Comparison of ENCODE assay signal across 8 cellular contexts in the genomic region with DNA sequence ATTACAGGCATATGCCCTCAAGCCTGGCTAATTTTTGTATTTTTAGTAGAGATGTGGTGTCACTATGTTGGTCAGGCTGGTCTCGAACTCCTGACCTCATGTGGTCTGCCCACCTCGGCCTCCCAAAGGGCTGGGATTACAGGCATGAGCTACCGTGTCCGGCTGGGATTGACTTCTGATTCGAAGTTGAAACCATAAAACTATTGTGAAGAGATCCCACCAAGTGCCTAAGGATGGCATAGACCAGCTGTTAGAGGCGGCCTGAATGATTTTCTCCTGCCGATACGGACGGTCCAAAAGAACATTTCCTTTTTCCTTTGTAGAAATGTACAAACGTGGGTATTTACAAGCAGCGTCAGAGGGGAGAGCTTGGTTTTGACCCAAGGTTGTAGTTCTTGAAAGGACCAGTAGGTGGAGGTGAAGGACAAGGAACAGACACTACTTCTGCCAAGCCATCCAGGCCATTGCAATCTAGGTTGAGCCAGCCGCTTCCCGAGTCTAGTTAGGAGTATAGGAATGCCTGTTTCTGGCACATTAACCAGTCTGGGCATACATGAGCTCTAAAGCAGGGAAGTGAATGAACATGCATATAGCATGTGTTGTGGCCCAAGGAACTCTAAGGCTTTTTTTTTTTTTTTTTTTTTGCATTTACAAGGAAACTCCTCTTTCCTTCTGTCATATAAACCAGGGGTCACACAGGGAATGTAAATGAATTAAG. TPM values are rescaled to one million over a fixed set of nuclear protein-coding genes. Genes with fewer than 3 reads are reported as not detected.
DNase-seq lines count a peak whose midpoint lies in the region; ATAC-seq and TF ChIP-seq lines count a peak whose summit lies in the region.

No MANE protein-coding gene starts in this region.

- H3K9ac ChIP-seq in DND-41 (ENCODE audit: low read depth, low read length): no peak overlapping the region

- TF ChIP-seq CTCF in DND-41 (IDR thresholded peaks at IDR 0.05; ENCODE audit: borderline replicate concordance, extremely low read depth, low read length, poor library complexity, severe bottlenecking) (peak; percentile 97), dorsolateral prefrontal cortex (IDR thresholded peaks at IDR 0.05 in 54 of 56, conservative IDR thresholded peaks at IDR 0.05 in 2 of 56; ENCODE audit: low read depth in 1 of 56, partially characterized antibody in 56 of 56) (peak; percentile 61 to 96 (median 91))

- H3K4me3 ChIP-seq in DND-41 (ENCODE audit: low read depth in 1 of 2, low read length in 2 of 2): no peak overlapping the region
- peak overlapping the region in 4 of 59 donors; percentile 8 to 30 (median 25) for H3K4me3 ChIP-seq in dorsolateral prefrontal cortex

- no peak overlapping the region for H3K4me2 ChIP-seq in DND-41 (ENCODE audit: insufficient read depth, low read length)

- H3K4me1 ChIP-seq in DND-41 (ENCODE audit: insufficient read depth, low read length): no peaks in the 10 kb centered on the region

- peak; percentile 72 for DNase-seq in DND-41
- peak; percentile 80 for DNase-seq in HK-2 (ENCODE audit: unreplicated experiment)
- peak; percentile 69 for DNase-seq in NCI-H774 (lab: John Stamatoyannopoulos, UW)
- peak; percentile 28 to 69 for DNase-seq in activated CD4-positive, alpha-beta T cell treated with anti-CD3 and anti-CD28 coated beads, Interleukin-2, amount 50 U/mL, for 24 hours (ENCODE audit: low read depth in 1 of 2, low spot score in 1 of 2)
- peak in 7 of 10 donors; percentile 52 to 80 (median 67) for DNase-seq in dorsolateral prefrontal cortex
- DNase-seq in memory B cell (ENCODE audit: low spot score in 2 of 2): peak; percentile 72 to 80
- peak; percentile 7 to 36 for DNase-seq in stimulated activated CD8-positive, alpha-beta memory T cell treated with anti-CD3 and anti-CD28 coated beads, Interleukin-7, amount 100 ng/mL, for 4 hours (ENCODE audit: low read depth in 2 of 2)

- H3K27ac ChIP-seq in DND-41 (ENCODE audit: low read length): no peak overlapping the region
- no peak overlapping the region for H3K27ac ChIP-seq in dorsolateral prefrontal cortex

- no peak overlapping the region for H2AFZ ChIP-seq in DND-41 (ENCODE audit: low read depth, low read length)

- ATAC-seq in DND-41 (ENCODE audit: insufficient read depth, low read depth) (peak; percentile 96), memory B cell (ENCODE audit: low read depth) (peak; percentile 94), GM19452 (IDR thresholded peaks at IDR 0.05; ENCODE audit: unreplicated experiment) (no peak)

- peaks cover 2% of the 10 kb centered on the region for H3K27me3 ChIP-seq in DND-41 (ENCODE audit: insufficient read depth, low read length, poor library complexity)
- peaks cover 0 to 48% (median 10%) of the 10 kb centered on the region in 45 donors for H3K27me3 ChIP-seq in dorsolateral prefrontal cortex

- no peaks in the 10 kb centered on the region for H3K9me3 ChIP-seq in DND-41 (ENCODE audit: insufficient read depth, low read length, severe bottlenecking)

- no peak overlapping the region for H3K4me3 Mint-ChIP-seq in memory B cell

- H3K79me2 ChIP-seq in DND-41 (ENCODE audit: insufficient read depth, low read length): no peaks in the 10 kb centered on the region

- no peaks in the 10 kb centered on the region for H3K36me3 ChIP-seq in DND-41 (ENCODE audit: insufficient read depth, low read length)

- H3K36me3 Mint-ChIP-seq in memory B cell: no peaks in the 10 kb centered on the region

- no peaks in the 10 kb centered on the region for H3K9me3 Mint-ChIP-seq in memory B cell

- peaks cover 11% of the 10 kb centered on the region for H3K27me3 Mint-ChIP-seq in memory B cell

- H3K4me1 Mint-ChIP-seq in memory B cell: no peaks in the 10 kb centered on the region

- intact Hi-C loops in dorsolateral prefrontal cortex (cut with DNase I): loop anchor here (2.0 to 10.0 kb wide), 4 partner anchors 227 to 1097 kb away; no protein-coding TSS in a partner anchor

- H4K20me1 ChIP-seq in DND-41 (ENCODE audit: insufficient read depth, low read length): no peaks in the 10 kb centered on the region

- H3K27ac Mint-ChIP-seq in memory B cell: no peak overlapping the region

RNA-seq across cellular contexts. Expression of a gene that starts 29.0 kb away (rescaled TPM):
- 1 to 10 TPM; 3.1 to 7.1 (median 4.6) TPM for total RNA-seq in dorsolateral prefrontal cortex

RNA-seq across cellular contexts. Expression of a gene that starts 29.3 kb away (rescaled TPM):
- total RNA-seq in dorsolateral prefrontal cortex: 10 to 100 TPM; 12.9 to 36.2 (median 25.1) TPM

RNA-seq across cellular contexts. Expression of a gene that starts 35.3 kb away (rescaled TPM):
- 10 to 100 TPM in 71 of 120 experiments, 1 to 10 TPM in 49; 1.8 to 27.7 (median 10.9) TPM for total RNA-seq in dorsolateral prefrontal cortex

RNA-seq across cellular contexts. Expression of a gene that starts 56.4 kb away (rescaled TPM):
- 100 to 1,000 TPM in 2 of 120 experiments, 10 to 100 TPM in 118; 48.0 to 106 (median 69.6) TPM for total RNA-seq in dorsolateral prefrontal cortex

Comparison
In these comparisons a context has a peak if more than half of its experiments do, and no peak if none do; other contexts are left out.
1. DNase-seq: peak in every context shown above with its lines; median percentile 80 in HK-2; 76 in memory B cell; 72 in DND-41; 69 in NCI-H774; 67 in dorsolateral prefrontal cortex; 48 in activated CD4-positive, alpha-beta T cell treated with anti-CD3 and anti-CD28 coated beads, Interleukin-2, amount 50 U/mL, for 24 hours; 22 in stimulated activated CD8-positive, alpha-beta memory T cell treated with anti-CD3 and anti-CD28 coated beads, Interleukin-7, amount 100 ng/mL, for 4 hours.